8 cellular contexts compared by ENCODE assay signal in the genomic region with DNA sequence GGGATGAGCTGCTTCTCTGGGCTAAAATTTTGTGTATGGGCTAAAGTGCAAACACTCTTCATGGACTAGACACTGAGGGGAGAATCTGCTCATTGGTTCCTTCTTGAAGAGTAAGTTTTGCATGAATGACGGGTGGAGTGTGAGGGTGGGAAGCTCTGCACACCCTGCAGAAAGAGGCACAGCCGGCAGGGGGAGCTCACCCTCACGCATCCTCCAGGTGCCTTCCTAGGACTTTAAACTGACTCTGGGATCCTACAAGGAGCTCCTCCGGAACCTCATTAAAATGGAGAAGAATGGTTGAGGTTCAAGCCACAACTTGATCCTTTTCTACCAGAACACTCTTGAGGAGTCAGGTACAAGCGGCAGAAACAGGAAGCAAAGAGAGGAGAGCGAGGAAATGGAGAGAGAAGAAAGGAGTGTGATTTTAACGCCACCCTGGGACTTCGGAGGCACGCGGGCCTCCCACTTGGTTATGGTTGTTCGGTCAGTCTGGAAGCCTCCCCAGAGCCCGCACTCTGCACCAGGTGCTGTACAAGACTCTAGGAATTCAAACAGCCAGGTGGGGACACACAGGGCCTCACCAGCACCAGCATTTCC.
DNase-seq lines count a peak whose midpoint lies in the region; ATAC-seq and TF ChIP-seq lines count a peak whose summit lies in the region.

No MANE protein-coding gene starts in this region.

- TF ChIP-seq CTCF in BJ (IDR thresholded peaks at IDR 0.05; ENCODE audit: insufficient read depth, low read depth, low read length) = peak; percentile 85
- peak; percentile 89 for TF ChIP-seq CTCF in WTC11 (IDR thresholded peaks at IDR 0.05)
- TF ChIP-seq CTCF in endothelial cell (IDR thresholded peaks at IDR 0.05; ENCODE audit: unreplicated experiment) = peak; percentile 64
- peak in 2 of 3 donors; percentile 9 to 10 for TF ChIP-seq CTCF in ovary (IDR thresholded peaks at IDR 0.05)

- ATAC-seq in GM18858 (IDR thresholded peaks at IDR 0.05; ENCODE audit: unreplicated experiment) (peak; percentile 42), WTC11 (peak; percentile 71), GM18517 (IDR thresholded peaks at IDR 0.05; ENCODE audit: unreplicated experiment) (no peak)

- H3K27ac Mint-ChIP-seq in WTC11 (peak overlapping the region; percentile 92; the same call in 1 of the 2 replicates), endothelial cell (ENCODE audit: unreplicated experiment) (no peak overlapping the region)

- DNase-seq in BJ (ENCODE audit: low read depth) = no peak
- DNase-seq in HT1080 (ENCODE audit: low read depth) = peak; percentile 38
- DNase-seq in WTC11 (ENCODE audit: low spot score) = peak; percentile 74
- DNase-seq in endothelial cell (ENCODE audit: low spot score) = peak; percentile 63
- DNase-seq in ovary = no peak
- no peak for DNase-seq in inferior parietal cortex (ENCODE audit: extremely low spot score)

- H3K27me3 ChIP-seq in BJ (ENCODE audit: control insufficient read depth, insufficient read depth, low read length) = no peaks in the 10 kb centered on the region
- no peaks in the 10 kb centered on the region for H3K27me3 ChIP-seq in ovary

- 80 to 84% (median 83%) methylated on average over 12 of the region's 12 CpGs for WGBS in ovary, 3 donors

- peaks cover 37% of the 10 kb centered on the region for H3K4me1 Mint-ChIP-seq in WTC11
- H3K4me1 Mint-ChIP-seq in endothelial cell (ENCODE audit: unreplicated experiment) = peaks cover 58% of the 10 kb centered on the region

- H3K4me1 ChIP-seq in ovary (ENCODE audit: insufficient read depth) = no peaks in the 10 kb centered on the region

- H3K4me3 Mint-ChIP-seq in WTC11 (no peak overlapping the region), endothelial cell (ENCODE audit: unreplicated experiment) (no peak overlapping the region)

- H3K4me3 ChIP-seq in BJ (ENCODE audit: low read depth, low read length) (no peak overlapping the region), ovary (no peak overlapping the region)

- H3K27ac ChIP-seq in ovary = no peak overlapping the region

- H3K36me3 Mint-ChIP-seq in WTC11 (peaks cover 11% of the 10 kb centered on the region), endothelial cell (ENCODE audit: low read depth, unreplicated experiment) (peaks cover 5% of the 10 kb centered on the region)

- intact Hi-C loops in ovary (cut with DNase I) = no loop called here

- H3K9me3 Mint-ChIP-seq in WTC11 = no peaks in the 10 kb centered on the region
- no peaks in the 10 kb centered on the region for H3K9me3 Mint-ChIP-seq in endothelial cell (ENCODE audit: unreplicated experiment)

- no peak for TF ChIP-seq POLR2A in ovary (IDR thresholded peaks at IDR 0.05)

- POLR2A ChIA-PET in BJ (lab: Charles Lee) = no interaction called here
- POLR2A ChIA-PET in WTC11 (lab: Charles Lee) = interaction anchor here (0.6 to 1.1 kb wide), 3 partner anchors 19 to 119 kb away, joined by 3 to 6 read pairs (median 4); no protein-coding TSS in a partner anchor

- H3K27me3 Mint-ChIP-seq in WTC11 (ENCODE audit: low read depth) = no peaks in the 10 kb centered on the region
- H3K27me3 Mint-ChIP-seq in endothelial cell (ENCODE audit: unreplicated experiment) = peaks cover 13% of the 10 kb centered on the region

- H3K9me3 ChIP-seq in ovary = no peaks in the 10 kb centered on the region

- TF ChIP-seq EP300 in ovary (IDR thresholded peaks at IDR 0.05) = no peak

- CTCF ChIA-PET in BJ (lab: Yijun Ruan, JAX) (interaction anchor here (0.6 to 11.2 kb wide), 13 partner anchors 8 to 87 kb away, joined by 3 to 193 read pairs (median 3); a partner anchor contains a TSS), WTC11 (lab: Charles Lee) (interaction anchor here (0.6 to 12.4 kb wide), 59 partner anchors 10 to 390 kb away, joined by 3 to 416 read pairs (median 4); a partner anchor contains a TSS)

- H3K36me3 ChIP-seq in BJ (ENCODE audit: control insufficient read depth, insufficient read depth, low read length) (peaks cover 4% of the 10 kb centered on the region), ovary (no peaks in the 10 kb centered on the region)

TF ChIP-seq in WTC11, 78 proteins besides CTCF, POLR2A, EP300 and RAD21 (continues in another document):
- TF ChIP-seq ETV6 (CRISPR knock-in tag; IDR thresholded peaks at IDR 0.05) (no peak), NFATC4 (CRISPR knock-in tag; IDR thresholded peaks at IDR 0.05) (no peak), CBFB (CRISPR knock-in tag; IDR thresholded peaks at IDR 0.05; ENCODE audit: low read depth) (no peak), TEAD1 (CRISPR knock-in tag; IDR thresholded peaks at IDR 0.05) (no peak)
- TF ChIP-seq, protein P1, sequence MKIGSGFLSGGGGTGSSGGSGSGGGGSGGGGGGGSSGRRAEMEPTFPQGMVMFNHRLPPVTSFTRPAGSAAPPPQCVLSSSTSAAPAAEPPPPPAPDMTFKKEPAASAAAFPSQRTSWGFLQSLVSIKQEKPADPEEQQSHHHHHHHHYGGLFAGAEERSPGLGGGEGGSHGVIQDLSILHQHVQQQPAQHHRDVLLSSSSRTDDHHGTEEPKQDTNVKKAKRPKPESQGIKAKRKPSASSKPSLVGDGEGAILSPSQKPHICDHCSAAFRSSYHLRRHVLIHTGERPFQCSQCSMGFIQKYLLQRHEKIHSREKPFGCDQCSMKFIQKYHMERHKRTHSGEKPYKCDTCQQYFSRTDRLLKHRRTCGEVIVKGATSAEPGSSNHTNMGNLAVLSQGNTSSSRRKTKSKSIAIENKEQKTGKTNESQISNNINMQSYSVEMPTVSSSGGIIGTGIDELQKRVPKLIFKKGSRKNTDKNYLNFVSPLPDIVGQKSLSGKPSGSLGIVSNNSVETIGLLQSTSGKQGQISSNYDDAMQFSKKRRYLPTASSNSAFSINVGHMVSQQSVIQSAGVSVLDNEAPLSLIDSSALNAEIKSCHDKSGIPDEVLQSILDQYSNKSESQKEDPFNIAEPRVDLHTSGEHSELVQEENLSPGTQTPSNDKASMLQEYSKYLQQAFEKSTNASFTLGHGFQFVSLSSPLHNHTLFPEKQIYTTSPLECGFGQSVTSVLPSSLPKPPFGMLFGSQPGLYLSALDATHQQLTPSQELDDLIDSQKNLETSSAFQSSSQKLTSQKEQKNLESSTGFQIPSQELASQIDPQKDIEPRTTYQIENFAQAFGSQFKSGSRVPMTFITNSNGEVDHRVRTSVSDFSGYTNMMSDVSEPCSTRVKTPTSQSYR (CRISPR knock-in tag; IDR thresholded peaks at IDR 0.05) = no peak
- TF ChIP-seq, protein P2, sequence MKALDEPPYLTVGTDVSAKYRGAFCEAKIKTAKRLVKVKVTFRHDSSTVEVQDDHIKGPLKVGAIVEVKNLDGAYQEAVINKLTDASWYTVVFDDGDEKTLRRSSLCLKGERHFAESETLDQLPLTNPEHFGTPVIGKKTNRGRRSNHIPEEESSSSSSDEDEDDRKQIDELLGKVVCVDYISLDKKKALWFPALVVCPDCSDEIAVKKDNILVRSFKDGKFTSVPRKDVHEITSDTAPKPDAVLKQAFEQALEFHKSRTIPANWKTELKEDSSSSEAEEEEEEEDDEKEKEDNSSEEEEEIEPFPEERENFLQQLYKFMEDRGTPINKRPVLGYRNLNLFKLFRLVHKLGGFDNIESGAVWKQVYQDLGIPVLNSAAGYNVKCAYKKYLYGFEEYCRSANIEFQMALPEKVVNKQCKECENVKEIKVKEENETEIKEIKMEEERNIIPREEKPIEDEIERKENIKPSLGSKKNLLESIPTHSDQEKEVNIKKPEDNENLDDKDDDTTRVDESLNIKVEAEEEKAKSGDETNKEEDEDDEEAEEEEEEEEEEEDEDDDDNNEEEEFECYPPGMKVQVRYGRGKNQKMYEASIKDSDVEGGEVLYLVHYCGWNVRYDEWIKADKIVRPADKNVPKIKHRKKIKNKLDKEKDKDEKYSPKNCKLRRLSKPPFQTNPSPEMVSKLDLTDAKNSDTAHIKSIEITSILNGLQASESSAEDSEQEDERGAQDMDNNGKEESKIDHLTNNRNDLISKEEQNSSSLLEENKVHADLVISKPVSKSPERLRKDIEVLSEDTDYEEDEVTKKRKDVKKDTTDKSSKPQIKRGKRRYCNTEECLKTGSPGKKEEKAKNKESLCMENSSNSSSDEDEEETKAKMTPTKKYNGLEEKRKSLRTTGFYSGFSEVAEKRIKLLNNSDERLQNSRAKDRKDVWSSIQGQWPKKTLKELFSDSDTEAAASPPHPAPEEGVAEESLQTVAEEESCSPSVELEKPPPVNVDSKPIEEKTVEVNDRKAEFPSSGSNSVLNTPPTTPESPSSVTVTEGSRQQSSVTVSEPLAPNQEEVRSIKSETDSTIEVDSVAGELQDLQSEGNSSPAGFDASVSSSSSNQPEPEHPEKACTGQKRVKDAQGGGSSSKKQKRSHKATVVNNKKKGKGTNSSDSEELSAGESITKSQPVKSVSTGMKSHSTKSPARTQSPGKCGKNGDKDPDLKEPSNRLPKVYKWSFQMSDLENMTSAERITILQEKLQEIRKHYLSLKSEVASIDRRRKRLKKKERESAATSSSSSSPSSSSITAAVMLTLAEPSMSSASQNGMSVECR (CRISPR knock-in tag; IDR thresholded peaks at IDR 0.05; ENCODE audit: borderline replicate concordance) = no peak
- TF ChIP-seq, protein P3, sequence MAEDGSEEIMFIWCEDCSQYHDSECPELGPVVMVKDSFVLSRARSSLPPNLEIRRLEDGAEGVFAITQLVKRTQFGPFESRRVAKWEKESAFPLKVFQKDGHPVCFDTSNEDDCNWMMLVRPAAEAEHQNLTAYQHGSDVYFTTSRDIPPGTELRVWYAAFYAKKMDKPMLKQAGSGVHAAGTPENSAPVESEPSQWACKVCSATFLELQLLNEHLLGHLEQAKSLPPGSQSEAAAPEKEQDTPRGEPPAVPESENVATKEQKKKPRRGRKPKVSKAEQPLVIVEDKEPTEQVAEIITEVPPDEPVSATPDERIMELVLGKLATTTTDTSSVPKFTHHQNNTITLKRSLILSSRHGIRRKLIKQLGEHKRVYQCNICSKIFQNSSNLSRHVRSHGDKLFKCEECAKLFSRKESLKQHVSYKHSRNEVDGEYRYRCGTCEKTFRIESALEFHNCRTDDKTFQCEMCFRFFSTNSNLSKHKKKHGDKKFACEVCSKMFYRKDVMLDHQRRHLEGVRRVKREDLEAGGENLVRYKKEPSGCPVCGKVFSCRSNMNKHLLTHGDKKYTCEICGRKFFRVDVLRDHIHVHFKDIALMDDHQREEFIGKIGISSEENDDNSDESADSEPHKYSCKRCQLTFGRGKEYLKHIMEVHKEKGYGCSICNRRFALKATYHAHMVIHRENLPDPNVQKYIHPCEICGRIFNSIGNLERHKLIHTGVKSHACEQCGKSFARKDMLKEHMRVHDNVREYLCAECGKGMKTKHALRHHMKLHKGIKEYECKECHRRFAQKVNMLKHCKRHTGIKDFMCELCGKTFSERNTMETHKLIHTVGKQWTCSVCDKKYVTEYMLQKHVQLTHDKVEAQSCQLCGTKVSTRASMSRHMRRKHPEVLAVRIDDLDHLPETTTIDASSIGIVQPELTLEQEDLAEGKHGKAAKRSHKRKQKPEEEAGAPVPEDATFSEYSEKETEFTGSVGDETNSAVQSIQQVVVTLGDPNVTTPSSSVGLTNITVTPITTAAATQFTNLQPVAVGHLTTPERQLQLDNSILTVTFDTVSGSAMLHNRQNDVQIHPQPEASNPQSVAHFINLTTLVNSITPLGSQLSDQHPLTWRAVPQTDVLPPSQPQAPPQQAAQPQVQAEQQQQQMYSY (CRISPR knock-in tag; IDR thresholded peaks at IDR 0.05) = no peak

Comparison
In these comparisons a context has a peak if more than half of its experiments do, and no peak if none do; other contexts are left out.
1. DNase-seq: peak in HT1080 (single experiment), WTC11 (single experiment) and endothelial cell (single experiment); none in BJ (single experiment), ovary (0 of 5) and inferior parietal cortex (single experiment).
2. CTCF ChIP-seq: peak in every context shown above with its lines; median percentile 89 in WTC11; 85 in BJ; 64 in endothelial cell; 10 in ovary.